1 cellular context compared by ENCODE assay signal in the genomic region with DNA sequence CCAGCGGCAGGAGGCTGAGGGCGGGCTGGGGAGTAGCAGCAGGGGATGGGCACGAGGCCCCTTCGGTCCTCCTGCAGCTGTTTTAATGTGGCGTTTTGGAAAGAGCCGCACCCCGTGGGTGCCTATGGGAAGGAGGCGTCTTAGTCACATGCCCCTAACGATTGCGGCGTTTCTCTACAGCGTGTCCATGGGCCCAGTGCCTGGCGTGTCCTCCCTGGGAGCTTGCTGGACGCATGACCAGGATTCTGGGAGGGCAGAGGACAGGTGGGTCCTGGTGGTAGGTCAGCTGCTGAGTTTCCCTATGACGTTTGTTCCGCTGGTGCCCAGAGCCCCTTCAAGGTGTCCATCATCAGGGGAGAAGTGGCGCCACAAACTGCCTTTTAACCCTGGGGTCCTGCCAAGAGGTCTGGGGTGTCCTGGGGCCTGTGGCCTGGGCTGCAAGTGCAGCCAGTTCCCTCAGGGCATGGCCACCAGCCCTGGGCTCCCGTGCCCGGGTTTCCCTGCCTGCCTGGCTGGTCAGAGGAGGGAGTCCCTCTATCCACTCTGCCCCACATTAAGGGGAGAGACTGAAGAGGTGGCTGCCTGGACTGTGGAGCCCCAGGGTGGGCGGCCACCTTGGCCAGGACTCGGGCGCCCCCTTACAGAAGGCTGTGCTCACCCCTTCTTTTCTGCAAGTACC.
TF ChIP-seq lines count a peak whose summit lies in the region.

No MANE protein-coding gene starts in this region.

TF ChIP-seq in HCT116, 20 proteins besides CTCF, POLR2A, EP300 and RAD21 (continued from another document):
- TF ChIP-seq, protein P1, sequence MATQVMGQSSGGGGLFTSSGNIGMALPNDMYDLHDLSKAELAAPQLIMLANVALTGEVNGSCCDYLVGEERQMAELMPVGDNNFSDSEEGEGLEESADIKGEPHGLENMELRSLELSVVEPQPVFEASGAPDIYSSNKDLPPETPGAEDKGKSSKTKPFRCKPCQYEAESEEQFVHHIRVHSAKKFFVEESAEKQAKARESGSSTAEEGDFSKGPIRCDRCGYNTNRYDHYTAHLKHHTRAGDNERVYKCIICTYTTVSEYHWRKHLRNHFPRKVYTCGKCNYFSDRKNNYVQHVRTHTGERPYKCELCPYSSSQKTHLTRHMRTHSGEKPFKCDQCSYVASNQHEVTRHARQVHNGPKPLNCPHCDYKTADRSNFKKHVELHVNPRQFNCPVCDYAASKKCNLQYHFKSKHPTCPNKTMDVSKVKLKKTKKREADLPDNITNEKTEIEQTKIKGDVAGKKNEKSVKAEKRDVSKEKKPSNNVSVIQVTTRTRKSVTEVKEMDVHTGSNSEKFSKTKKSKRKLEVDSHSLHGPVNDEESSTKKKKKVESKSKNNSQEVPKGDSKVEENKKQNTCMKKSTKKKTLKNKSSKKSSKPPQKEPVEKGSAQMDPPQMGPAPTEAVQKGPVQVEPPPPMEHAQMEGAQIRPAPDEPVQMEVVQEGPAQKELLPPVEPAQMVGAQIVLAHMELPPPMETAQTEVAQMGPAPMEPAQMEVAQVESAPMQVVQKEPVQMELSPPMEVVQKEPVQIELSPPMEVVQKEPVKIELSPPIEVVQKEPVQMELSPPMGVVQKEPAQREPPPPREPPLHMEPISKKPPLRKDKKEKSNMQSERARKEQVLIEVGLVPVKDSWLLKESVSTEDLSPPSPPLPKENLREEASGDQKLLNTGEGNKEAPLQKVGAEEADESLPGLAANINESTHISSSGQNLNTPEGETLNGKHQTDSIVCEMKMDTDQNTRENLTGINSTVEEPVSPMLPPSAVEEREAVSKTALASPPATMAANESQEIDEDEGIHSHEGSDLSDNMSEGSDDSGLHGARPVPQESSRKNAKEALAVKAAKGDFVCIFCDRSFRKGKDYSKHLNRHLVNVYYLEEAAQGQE (IDR thresholded peaks at IDR 0.05; ENCODE audit: low read depth): no peak
- no peak for TF ChIP-seq TCF7L2 (IDR thresholded peaks at IDR 0.05; ENCODE audit: borderline replicate concordance, extremely low read depth, insufficient read depth, insufficient read length)
- no peak for TF ChIP-seq ELF1 (IDR thresholded peaks at IDR 0.05; ENCODE audit: borderline replicate concordance, low read depth)
